In the genomic region with DNA sequence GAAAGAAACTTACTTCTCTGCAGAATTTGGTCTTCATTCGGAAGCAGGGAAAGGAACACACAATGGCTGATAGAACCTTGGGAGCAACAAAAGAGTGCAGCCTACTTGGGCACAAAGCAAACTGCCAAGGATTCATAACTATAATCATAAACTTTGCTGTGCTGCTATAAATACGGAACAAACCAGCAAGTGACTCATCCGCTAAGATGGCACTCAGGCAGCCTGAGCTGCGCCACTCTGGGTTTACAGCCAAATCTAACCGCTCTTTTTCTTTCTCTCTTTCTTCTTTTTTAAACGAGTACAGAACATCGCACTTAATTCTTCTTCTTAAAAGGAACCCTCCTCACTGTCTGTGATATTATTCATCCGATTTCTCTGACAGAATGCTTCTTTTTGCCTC, we compare ENCODE assay signal across 12 cellular contexts.
A peak's percentile ranks its signal among the peaks of the same experiment; 100 is the strongest.
DNase-seq lines count a peak whose midpoint lies in the region; ATAC-seq and TF ChIP-seq lines count a peak whose summit lies in the region.
"Had no signal": no experiment of that assay in that cellular context is flagged by ENCODE, and none has a peak within 500 bp of the region (broad histone marks: within the 10 kb centered on the region; RNA-seq: fewer than 3 reads in every experiment).

No MANE protein-coding gene starts in this region.

- TF ChIP-seq POLR2A in esophagus squamous epithelium (IDR thresholded peaks at IDR 0.05): no peak

- intact Hi-C loops in activated T-helper 1 cell treated with anti-CD3 and anti-CD28 coated beads, Interleukin-12 subunit alpha, Interleukin-12 subunit beta, Interleukin-2, Interleukin-4 antibody, amounts not matched to agents 30 ng/mL and 10 ng/mL and 1 ng/mL, durations not matched to agents 14 hours and 24 hours and 36 hours (cut with micrococcal nuclease): loop anchor here (2.0 kb wide), 2 partner anchors 48 to 732 kb away; no protein-coding TSS in a partner anchor
- intact Hi-C loops in Caco-2 (cut with micrococcal nuclease; ENCODE audit: unreplicated experiment) (no loop called here), esophagus squamous epithelium (cut with DNase I) (no loop called here)

- BruUV-seq in Caco-2 (replicated peaks; lab: Mats Ljungman, UMichigan): no TSS peak

- CTCF ChIA-PET in Caco-2 (lab: Charles Lee): no interaction called here

- peaks cover 8% of the 10 kb centered on the region for H3K36me3 Mint-ChIP-seq in activated T-helper 1 cell treated with anti-CD3 and anti-CD28 coated beads, Interleukin-12 subunit alpha, Interleukin-12 subunit beta, Interleukin-2, Interleukin-4 antibody, amounts not matched to agents 30 ng/mL and 10 ng/mL and 1 ng/mL, durations not matched to agents 14 hours and 24 hours and 36 hours (ENCODE audit: low read depth)
- H3K36me3 Mint-ChIP-seq in Caco-2 (ENCODE audit: insufficient read depth, unreplicated experiment): peaks cover 6% of the 10 kb centered on the region
- H3K36me3 Mint-ChIP-seq: CD8-positive, alpha-beta memory T cell had no signal

- ATAC-seq in HG03159 (IDR thresholded peaks at IDR 0.05; ENCODE audit: unreplicated experiment): no peak
- ATAC-seq in HG03354 (IDR thresholded peaks at IDR 0.05; ENCODE audit: poor library complexity, severe bottlenecking, unreplicated experiment): no peak
- ATAC-seq: sciatic nerve had no signal

- DNase-seq in GM06990 (ENCODE audit: extremely low read depth, insufficient read length): no peak
- no peak for DNase-seq in activated T-helper 1 cell treated with anti-CD3 and anti-CD28 coated beads, Interleukin-12 subunit alpha, Interleukin-12 subunit beta, Interleukin-2, Interleukin-4 antibody, amounts not matched to agents 30 ng/mL and 10 ng/mL and 1 ng/mL, durations not matched to agents 14 hours and 24 hours and 36 hours (ENCODE audit: low spot score)
- no peak for DNase-seq in osteoblast (ENCODE audit: insufficient read length, low spot score, missing footprints)
- no peak for DNase-seq in Caco-2
- no peak for DNase-seq in esophagus squamous epithelium (lab: John Stamatoyannopoulos, UW)
- DNase-seq: CD8-positive, alpha-beta memory T cell; naive B cell had no signal

- H3K9ac ChIP-seq in KMS-11: no peak overlapping the region

- H3K27me3 Mint-ChIP-seq in activated T-helper 1 cell treated with anti-CD3 and anti-CD28 coated beads, Interleukin-12 subunit alpha, Interleukin-12 subunit beta, Interleukin-2, Interleukin-4 antibody, amounts not matched to agents 30 ng/mL and 10 ng/mL and 1 ng/mL, durations not matched to agents 14 hours and 24 hours and 36 hours (ENCODE audit: insufficient read depth): no peaks in the 10 kb centered on the region
- H3K27me3 Mint-ChIP-seq in Caco-2 (ENCODE audit: insufficient read depth, unreplicated experiment): no peaks in the 10 kb centered on the region

- peaks cover 67% of the 10 kb centered on the region for H3K4me1 Mint-ChIP-seq in activated T-helper 1 cell treated with anti-CD3 and anti-CD28 coated beads, Interleukin-12 subunit alpha, Interleukin-12 subunit beta, Interleukin-2, Interleukin-4 antibody, amounts not matched to agents 30 ng/mL and 10 ng/mL and 1 ng/mL, durations not matched to agents 14 hours and 24 hours and 36 hours (ENCODE audit: low read depth)
- H3K4me1 Mint-ChIP-seq in Caco-2 (ENCODE audit: low read depth, unreplicated experiment): no peaks in the 10 kb centered on the region

- peak overlapping the region; percentile 77 for H3K27ac Mint-ChIP-seq in activated T-helper 1 cell treated with anti-CD3 and anti-CD28 coated beads, Interleukin-12 subunit alpha, Interleukin-12 subunit beta, Interleukin-2, Interleukin-4 antibody, amounts not matched to agents 30 ng/mL and 10 ng/mL and 1 ng/mL, durations not matched to agents 14 hours and 24 hours and 36 hours
- H3K27ac Mint-ChIP-seq in Caco-2 (ENCODE audit: unreplicated experiment): no peak overlapping the region
- H3K27ac Mint-ChIP-seq: CD8-positive, alpha-beta memory T cell had no signal

- H3K9me3 ChIP-seq in osteoblast (ENCODE audit: low read depth, low read length) (no peaks in the 10 kb centered on the region), Caco-2 (no peaks in the 10 kb centered on the region), esophagus squamous epithelium (no peaks in the 10 kb centered on the region)
- H3K9me3 ChIP-seq: tibial nerve had no signal

- H3K4me1 ChIP-seq in KMS-11 (ENCODE audit: low read depth, poor library complexity, severe bottlenecking) (peaks cover 67% of the 10 kb centered on the region), osteoblast (ENCODE audit: insufficient read depth, low read length) (no peaks in the 10 kb centered on the region), Caco-2 (no peaks in the 10 kb centered on the region), esophagus squamous epithelium (no peaks in the 10 kb centered on the region)
- H3K4me1 ChIP-seq: tibial nerve had no signal

- no peak for TF ChIP-seq CTCF in GM06990 (IDR thresholded peaks at IDR 0.05; ENCODE audit: insufficient read depth, low read length, poor library complexity, severe bottlenecking)
- no peak for TF ChIP-seq CTCF in KMS-11 (conservative IDR thresholded peaks at IDR 0.05; ENCODE audit: low read depth, low read length)
- TF ChIP-seq CTCF in osteoblast (IDR thresholded peaks at IDR 0.05; ENCODE audit: extremely low read depth, low read depth, low read length): no peak
- no peak for TF ChIP-seq CTCF in Caco-2 (IDR thresholded peaks at IDR 0.05; ENCODE audit: insufficient read depth in 1 of 2, low read depth in 1 of 2, low read length in 1 of 2, severe bottlenecking in 1 of 2, unreplicated experiment in 1 of 2)
- no peak for TF ChIP-seq CTCF in esophagus squamous epithelium (IDR thresholded peaks at IDR 0.05)

- H3K27ac ChIP-seq in KMS-11: peak overlapping the region; percentile 62
- no peak overlapping the region for H3K27ac ChIP-seq in osteoblast (ENCODE audit: low read depth, low read length)
- peak overlapping the region in 1 of 4 donors; percentile 9 for H3K27ac ChIP-seq in esophagus squamous epithelium
- H3K27ac ChIP-seq: tibial nerve had no signal

- H3K4me3 ChIP-seq in GM06990 (replicated peaks; ENCODE audit: low read depth, low read length) (peak overlapping the region; percentile 23), KMS-11 (IDR thresholded peaks at IDR 0.05; ENCODE audit: insufficient read depth, low read depth, low read length) (no peak overlapping the region), osteoblast (ENCODE audit: insufficient read depth, low read length) (no peak overlapping the region), Caco-2 (ENCODE audit: low read depth, low read length) (no peak overlapping the region), esophagus squamous epithelium (no peak overlapping the region)
- H3K4me3 ChIP-seq: tibial nerve had no signal

- H3K36me3 ChIP-seq in GM06990 (ENCODE audit: control insufficient read depth, insufficient read depth, low read length) (no peaks in the 10 kb centered on the region), KMS-11 (ENCODE audit: insufficient read depth) (no peaks in the 10 kb centered on the region), osteoblast (ENCODE audit: insufficient read depth, low read length) (no peaks in the 10 kb centered on the region), Caco-2 (ENCODE audit: control insufficient read depth, insufficient read depth, low read length) (no peaks in the 10 kb centered on the region), esophagus squamous epithelium (peaks cover 0 to 82% (median 3%) of the 10 kb centered on the region in 3 donors)
- H3K36me3 ChIP-seq: tibial nerve had no signal

- POLR2A ChIA-PET in Caco-2 (lab: Charles Lee): no interaction called here

- peak overlapping the region; percentile 58 for H3K4me3 Mint-ChIP-seq in activated T-helper 1 cell treated with anti-CD3 and anti-CD28 coated beads, Interleukin-12 subunit alpha, Interleukin-12 subunit beta, Interleukin-2, Interleukin-4 antibody, amounts not matched to agents 30 ng/mL and 10 ng/mL and 1 ng/mL, durations not matched to agents 14 hours and 24 hours and 36 hours
- H3K4me3 Mint-ChIP-seq in Caco-2 (ENCODE audit: unreplicated experiment): no peak overlapping the region
- H3K4me3 Mint-ChIP-seq: CD8-positive, alpha-beta memory T cell had no signal

- no peaks in the 10 kb centered on the region for H3K9me3 Mint-ChIP-seq in activated T-helper 1 cell treated with anti-CD3 and anti-CD28 coated beads, Interleukin-12 subunit alpha, Interleukin-12 subunit beta, Interleukin-2, Interleukin-4 antibody, amounts not matched to agents 30 ng/mL and 10 ng/mL and 1 ng/mL, durations not matched to agents 14 hours and 24 hours and 36 hours
- H3K9me3 Mint-ChIP-seq in Caco-2 (ENCODE audit: unreplicated experiment): no peaks in the 10 kb centered on the region
- H3K9me3 Mint-ChIP-seq: CD8-positive, alpha-beta memory T cell; naive B cell had no signal

- H4K20me1 ChIP-seq in KMS-11 (ENCODE audit: insufficient read depth): no peaks in the 10 kb centered on the region
- H4K20me1 ChIP-seq in osteoblast (ENCODE audit: insufficient read depth, low read length): no peaks in the 10 kb centered on the region

- no peaks in the 10 kb centered on the region for H3K27me3 ChIP-seq in GM06990 (replicated peaks; ENCODE audit: control insufficient read depth, insufficient read depth, low read length)
- no peaks in the 10 kb centered on the region for H3K27me3 ChIP-seq in KMS-11 (ENCODE audit: insufficient read depth, low read depth)
- no peaks in the 10 kb centered on the region for H3K27me3 ChIP-seq in osteoblast (ENCODE audit: insufficient read depth, low read length)
- no peaks in the 10 kb centered on the region for H3K27me3 ChIP-seq in Caco-2 (replicated peaks; ENCODE audit: control insufficient read depth, insufficient read depth, low read length)
- H3K27me3 ChIP-seq in esophagus squamous epithelium: no peaks in the 10 kb centered on the region
- H3K27me3 ChIP-seq: tibial nerve had no signal

- no peaks in the 10 kb centered on the region for H3K79me2 ChIP-seq in KMS-11 (ENCODE audit: insufficient read depth, low read depth)
- H3K79me2 ChIP-seq in osteoblast (ENCODE audit: insufficient read depth, low read length): no peaks in the 10 kb centered on the region

- H3K4me2 ChIP-seq in KMS-11 (peak overlapping the region; percentile 67), osteoblast (ENCODE audit: insufficient read depth, low read length) (peak overlapping the region; percentile 26)

- WGBS in esophagus squamous epithelium, 2 donors: 67 to 76% methylated on average over 8 of the region's 8 CpGs

- H2AFZ ChIP-seq in KMS-11 (ENCODE audit: low read depth) (peak overlapping the region; percentile 12; the same call in 1 of the 2 replicates), osteoblast (ENCODE audit: low read length) (no peak overlapping the region)
